1 cellular context compared by ENCODE assay signal in the genomic region with DNA sequence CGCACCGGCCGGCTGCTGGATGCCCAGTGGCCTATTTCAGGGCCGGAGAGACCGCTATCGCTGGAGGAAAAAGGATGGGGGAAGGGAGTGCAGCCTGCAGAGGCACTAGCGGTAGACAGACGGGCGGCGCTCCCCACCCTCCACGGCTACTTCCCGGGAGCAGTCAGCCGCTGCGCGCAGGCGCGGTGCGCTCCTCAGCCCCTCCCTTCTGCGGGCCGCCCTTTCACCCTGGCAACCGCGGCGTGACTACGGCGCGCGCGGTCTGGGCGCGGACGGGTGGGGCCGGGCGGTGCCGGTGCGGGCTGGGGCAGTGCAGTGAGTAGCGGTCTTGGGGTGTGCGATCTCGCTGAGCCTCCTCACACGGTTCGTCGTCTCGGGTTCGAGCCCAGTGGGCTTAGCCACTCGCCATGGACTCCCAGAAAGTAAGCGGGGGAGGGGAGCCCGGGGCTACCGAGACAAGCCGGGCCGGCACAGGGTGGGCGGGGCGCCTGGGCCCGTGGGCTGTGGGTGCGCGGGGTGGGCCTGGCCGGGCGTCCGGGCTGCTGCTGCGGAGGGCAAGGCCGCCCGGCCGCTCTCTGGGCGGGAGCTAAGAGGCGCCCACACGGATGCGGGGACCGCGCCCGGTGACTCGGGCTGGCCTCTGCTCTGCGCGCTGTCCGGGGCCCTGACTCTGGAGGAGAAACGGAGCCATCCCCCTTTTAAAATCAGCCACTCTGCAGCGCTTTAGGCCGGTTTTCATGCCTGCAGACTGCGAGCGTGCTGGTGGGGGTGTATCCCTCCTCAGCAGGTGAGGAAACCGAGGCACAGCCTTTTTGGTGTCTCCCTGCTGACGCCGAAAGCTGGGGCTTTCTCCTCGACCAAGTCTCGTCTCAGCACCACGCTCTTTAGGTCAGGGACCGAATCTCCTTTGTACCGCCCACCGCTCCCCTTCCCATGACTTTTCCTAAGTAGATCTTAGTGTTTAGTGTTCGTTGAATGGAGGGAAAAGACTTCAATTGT.
TF ChIP-seq lines count a peak whose summit lies in the region.

A gene (plus strand): TSS at position 221 of the 999 bp plus-strand sequence. CDS start 187 bp downstream, at position 408.

TF ChIP-seq in A549, 52 proteins besides CTCF, POLR2A, EP300 and RAD21 (continued from another document):
- TF ChIP-seq, protein P1, sequence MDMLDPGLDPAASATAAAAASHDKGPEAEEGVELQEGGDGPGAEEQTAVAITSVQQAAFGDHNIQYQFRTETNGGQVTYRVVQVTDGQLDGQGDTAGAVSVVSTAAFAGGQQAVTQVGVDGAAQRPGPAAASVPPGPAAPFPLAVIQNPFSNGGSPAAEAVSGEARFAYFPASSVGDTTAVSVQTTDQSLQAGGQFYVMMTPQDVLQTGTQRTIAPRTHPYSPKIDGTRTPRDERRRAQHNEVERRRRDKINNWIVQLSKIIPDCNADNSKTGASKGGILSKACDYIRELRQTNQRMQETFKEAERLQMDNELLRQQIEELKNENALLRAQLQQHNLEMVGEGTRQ (IDR thresholded peaks at IDR 0.05): no peak
- no peak for TF ChIP-seq HOXB5 (CRISPR knock-in tag; IDR thresholded peaks at IDR 0.05)
- TF ChIP-seq, protein P2, sequence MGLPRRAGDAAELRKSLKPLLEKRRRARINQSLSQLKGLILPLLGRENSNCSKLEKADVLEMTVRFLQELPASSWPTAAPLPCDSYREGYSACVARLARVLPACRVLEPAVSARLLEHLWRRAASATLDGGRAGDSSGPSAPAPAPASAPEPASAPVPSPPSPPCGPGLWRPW (IDR thresholded peaks at IDR 0.05): no peak
- TF ChIP-seq MYC (IDR thresholded peaks at IDR 0.05; ENCODE audit: borderline replicate concordance, low read length): 0 out of 2 replicates have a peak, but pooled peaks have one; percentile 13
- no peak for TF ChIP-seq HOXA7 (CRISPR knock-in tag; IDR thresholded peaks at IDR 0.05)
- no peak for TF ChIP-seq FOSB (CRISPR knock-in tag; IDR thresholded peaks at IDR 0.05)
- TF ChIP-seq EHF (CRISPR knock-in tag; IDR thresholded peaks at IDR 0.05): no peak
